In the genomic region with DNA sequence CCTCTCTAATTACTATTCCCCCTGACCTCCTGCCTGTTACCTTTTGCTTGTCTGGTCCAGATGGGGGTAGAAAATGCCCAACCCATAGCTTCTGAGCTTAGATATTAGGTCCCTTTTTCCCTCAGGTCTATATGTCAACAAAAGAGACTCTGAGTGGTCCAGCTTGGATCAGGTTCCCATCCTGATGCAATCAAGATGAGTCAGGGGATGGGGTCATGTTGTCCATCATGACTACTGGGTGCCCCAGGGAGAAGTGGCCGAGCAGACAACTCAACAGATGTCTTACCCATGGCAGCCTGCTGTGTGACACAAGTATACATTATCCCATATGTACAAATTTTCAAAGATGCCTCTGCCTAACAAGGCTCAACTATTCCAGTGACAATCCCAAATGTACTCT, we compare ENCODE assay signal across 22 cellular contexts. TPM values are rescaled to one million over a fixed set of nuclear protein-coding genes. Genes with fewer than 3 reads are reported as not detected.
A peak's percentile ranks its signal among the peaks of the same experiment; 100 is the strongest.
DNase-seq lines count a peak whose midpoint lies in the region; ATAC-seq, FAIRE-seq and TF ChIP-seq lines count a peak whose summit lies in the region.
"Had no signal": no experiment of that assay in that cellular context is flagged by ENCODE, and none has a peak within 500 bp of the region (broad histone marks: within the 10 kb centered on the region; RNA-seq: fewer than 3 reads in every experiment).

No MANE protein-coding gene starts in this region.

- intact Hi-C loops in sciatic nerve (cut with DNase I): no loop called here

- no peak for FAIRE-seq in bronchial epithelial cell (lab: Jason Lieb, UNC)
- FAIRE-seq: RCC 7860, urothelium cell line had no signal

- DNase-seq in DMS53 (lab: John Stamatoyannopoulos, UW) (peak; percentile 46), DMS53 treated with DMSO at 0.1 percent for 48 hours (lab: John Stamatoyannopoulos, UW; ENCODE audit: unreplicated experiment) (no peak), NCI-H69 (lab: John Stamatoyannopoulos, UW) (peak; percentile 87), bronchial epithelial cell (ENCODE audit: low read depth) (peak; percentile 82), sciatic nerve (ENCODE audit: low spot score) (no peak), NCI-H2227 (lab: John Stamatoyannopoulos, UW; ENCODE audit: unreplicated experiment) (no peak), NCI-H526 treated with DMSO at 0.1 percent for 48 hours (lab: John Stamatoyannopoulos, UW) (no peak), GM19240 (ENCODE audit: insufficient read length, low spot score) (no peak)
- DNase-seq: 8988T; activated naive CD4-positive, alpha-beta T cell treated with anti-CD3 and anti-CD28 coated beads for 36 hours; activated T-cell treated with anti-CD3 and anti-CD28 coated beads, Interleukin-2, amount 50 U/mL, for 24 hours; aorta; Caco-2; effector memory CD8-positive, alpha-beta T cell; GDM1; KBM-7; NCI-H187 treated with DMSO at 0.1 percent for 48 hours; NCI-H446; substantia nigra; T-helper 9 cell had no signal

- ATAC-seq in sciatic nerve: peak; percentile 47
- ATAC-seq: effector memory CD8-positive, alpha-beta T cell had no signal

- TF ChIP-seq CTCF in bronchial epithelial cell (IDR thresholded peaks at IDR 0.05; ENCODE audit: insufficient read depth, low read length, severe bottlenecking): no peak

- H3K27me3 ChIP-seq in bronchial epithelial cell (ENCODE audit: control insufficient read depth, insufficient read depth, low read length): no peaks in the 10 kb centered on the region

- H3K4me3 ChIP-seq in bronchial epithelial cell (ENCODE audit: low read depth, low read length): no peak overlapping the region

- H3K36me3 ChIP-seq in bronchial epithelial cell (ENCODE audit: control insufficient read depth, insufficient read depth, low read length): no peaks in the 10 kb centered on the region

RNA-seq across cellular contexts. Expression of a gene that starts 9.1 kb away (rescaled TPM):
- total RNA-seq in bronchial epithelial cell (11.1 and 12.9 TPM in 2 replicates), sciatic nerve (156 TPM)

Comparison
In these comparisons a context has a peak if more than half of its experiments do, and no peak if none do; other contexts are left out.
1. DNase-seq: peak in DMS53 (single experiment), NCI-H69 (single experiment) and bronchial epithelial cell (single experiment); none in DMS53 treated with DMSO at 0.1 percent for 48 hours (single experiment), sciatic nerve (single experiment), NCI-H2227 (single experiment), NCI-H526 treated with DMSO at 0.1 percent for 48 hours (single experiment) and GM19240 (single experiment).
2. RNA of a gene that starts 9.1 kb away (total RNA-seq): 156 TPM in sciatic nerve (single experiment); 11.1 to 12.9 TPM in bronchial epithelial cell; every median in the first group is over 10 times any median in the second.